Comparison of ENCODE assay signal across 24 cellular contexts in the genomic region with DNA sequence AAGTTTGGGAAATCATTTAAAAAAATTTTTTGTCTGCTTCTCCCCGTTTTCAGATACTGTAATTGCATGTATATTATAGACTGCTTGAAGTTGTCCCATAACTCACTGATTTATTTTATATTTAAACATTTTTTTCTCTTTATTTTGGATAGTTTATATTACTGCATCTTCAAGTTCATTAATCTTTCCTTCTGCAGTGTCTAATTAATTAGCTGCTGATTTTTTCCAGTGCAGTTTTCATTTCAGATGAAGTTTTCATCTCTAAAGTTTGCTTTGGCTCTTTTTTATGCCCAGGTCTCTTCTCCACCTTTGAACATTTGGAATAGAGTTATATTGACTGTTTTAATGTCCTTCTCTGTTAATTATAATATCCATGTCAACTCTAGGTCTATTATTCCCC. TPM values are rescaled to one million over a fixed set of nuclear protein-coding genes. Genes with fewer than 3 reads are reported as not detected.
"Had no signal": no experiment of that assay in that cellular context is flagged by ENCODE, and none has a peak within 500 bp of the region (broad histone marks: within the 10 kb centered on the region; RNA-seq: fewer than 3 reads in every experiment).

No MANE protein-coding gene starts in this region.

- H3K4me3 ChIP-seq: coronary artery, hepatocyte, left ventricle myocardium inferior, neural progenitor cell, transverse colon had no signal

- DNase-seq: activated CD4-positive, alpha-beta T cell treated with anti-CD3 and anti-CD28 coated beads, Interleukin-2, amount 10 ng/mL, durations not matched to agents 7 days and 5 days; activated CD4-positive, CD25-positive, alpha-beta regulatory T cell treated with anti-CD3 and anti-CD28 coated beads, Interleukin-2, amount 50 U/mL, for 72 hours; activated CD8-positive, alpha-beta memory T cell treated with anti-CD3 and anti-CD28 coated beads, Interleukin-2, amount 10 ng/mL, durations not matched to agents 7 days and 5 days; activated CD8-positive, alpha-beta T cell treated with anti-CD3 and anti-CD28 coated beads for 36 hours; activated gamma-delta T cell treated with Interleukin-2 at 50 U/mL for 16 hours; activated T-cell treated with anti-CD3 and anti-CD28 coated beads for 4 hours; cerebellar nuclear complex; immature natural killer cell; kidney glomerular epithelial cell; left ventricle myocardium inferior; naive thymus-derived CD8-positive, alpha-beta T cell; small intestine; stimulated activated CD4-positive, alpha-beta T cell treated with anti-CD3 and anti-CD28 coated beads, Interleukin-15, amount 100 ng/mL, for 24 hours; stimulated activated naive B cell treated with anti-CD40 and anti-IgM and Interleukin-4, amounts not matched to agents 10 μg/mL and 1 μg/mL and 100 μg/mL, for 72 hours; transverse colon had no signal

- H3K27me3 ChIP-seq: hepatocyte, transverse colon had no signal

- H2AFZ ChIP-seq: hepatocyte, neural progenitor cell had no signal

- H3K27ac ChIP-seq: coronary artery, left ventricle myocardium inferior, neural progenitor cell, transverse colon, VCaP had no signal

- H3K9me3 ChIP-seq: transverse colon had no signal

- H3K4me1 ChIP-seq: neural progenitor cell had no signal

- ATAC-seq: activated CD8-positive, alpha-beta memory T cell treated with anti-CD3 and anti-CD28 coated beads, Interleukin-2, amount 10 ng/mL, durations not matched to agents 7 days and 5 days; naive thymus-derived CD8-positive, alpha-beta T cell; sciatic nerve; stimulated activated naive B cell treated with anti-CD40 and anti-IgM and Interleukin-4, amounts not matched to agents 10 μg/mL and 1 μg/mL and 100 μg/mL, for 72 hours had no signal

- H3K4me2 ChIP-seq: hepatocyte, neural progenitor cell had no signal

- H3K36me3 ChIP-seq: neural progenitor cell, transverse colon had no signal

- H3K9ac ChIP-seq: neural progenitor cell had no signal

RNA-seq across cellular contexts. Expression of a gene that starts 50.2 kb away (rescaled TPM):
- total RNA-seq: activated CD4-positive, alpha-beta T cell treated with anti-CD3 and anti-CD28 coated beads, Interleukin-2, amount 10 ng/mL, durations not matched to agents 7 days and 5 days; activated CD8-positive, alpha-beta memory T cell treated with anti-CD3 and anti-CD28 coated beads, Interleukin-2, amount 10 ng/mL, durations not matched to agents 7 days and 5 days; activated CD8-positive, alpha-beta T cell treated with anti-CD3 and anti-CD28 coated beads for 36 hours; fibroblast of villous mesenchyme; lung microvascular endothelial cell; naive thymus-derived CD8-positive, alpha-beta T cell; posterior vena cava; renal cortical epithelial cell had no signal
- polyA plus RNA-seq: hepatocyte; immature natural killer cell; naive thymus-derived CD8-positive, alpha-beta T cell; small intestine had no signal
